Comparison of ENCODE assay signal across 10 cellular contexts in genomic region chr1:18217398-18218043, GRCh38.
A peak's percentile ranks its signal among the peaks of the same experiment; 100 is the strongest.
DNase-seq lines count a peak whose midpoint lies in the region; ATAC-seq and TF ChIP-seq lines count a peak whose summit lies in the region.
"Had no signal": no experiment of that assay in that cellular context is flagged by ENCODE, and none has a peak within 500 bp of the region (broad histone marks: within the 10 kb centered on the region; RNA-seq: fewer than 3 reads in every experiment).

No MANE protein-coding gene starts in this region.

- H3K27ac ChIP-seq in adrenal gland (no peak overlapping the region), neural progenitor cell (no peak overlapping the region)

- no peaks in the 10 kb centered on the region for H4K20me1 ChIP-seq in neural progenitor cell (ENCODE audit: low read depth)

- no peaks in the 10 kb centered on the region for H3K9me3 Mint-ChIP-seq in neural progenitor cell
- peaks cover 7% of the 10 kb centered on the region for H3K9me3 Mint-ChIP-seq in natural killer cell treated with Interleukin-12 subunit alpha and Interleukin-12 subunit beta and Interleukin-15 and Interleukin-18, amount 100 ng/mL, for 72 hours

- no peaks in the 10 kb centered on the region for H3K36me3 Mint-ChIP-seq in neural progenitor cell
- no peaks in the 10 kb centered on the region for H3K36me3 Mint-ChIP-seq in natural killer cell treated with Interleukin-12 subunit alpha and Interleukin-12 subunit beta and Interleukin-15 and Interleukin-18, amount 100 ng/mL, for 72 hours

- no peak overlapping the region for H3K27ac Mint-ChIP-seq in neural progenitor cell
- H3K27ac Mint-ChIP-seq in natural killer cell treated with Interleukin-12 subunit alpha and Interleukin-12 subunit beta and Interleukin-15 and Interleukin-18, amount 100 ng/mL, for 72 hours: no peak overlapping the region

- DNase-seq in SIG-M5 treated with dmso at 0.1 percent for 504 hours (lab: John Stamatoyannopoulos, UW; ENCODE audit: unreplicated experiment) (peak; percentile 7), SIG-M5 (lab: John Stamatoyannopoulos, UW) (no peak), HuH-7 (ENCODE audit: low spot score) (peak; percentile 39), adrenal gland (peak in 6 of 7 donors; percentile 23 to 67 (median 40)), neural progenitor cell (ENCODE audit: low spot score) (no peak), superior temporal gyrus (ENCODE audit: extremely low spot score) (no peak)
- no peak for DNase-seq in natural killer cell treated with Interleukin-12 subunit alpha and Interleukin-12 subunit beta and Interleukin-15 and Interleukin-18, amount 100 ng/mL, for 72 hours (ENCODE audit: low spot score)
- no peak for DNase-seq in stimulated activated CD4-positive, alpha-beta T cell treated with anti-CD3 and anti-CD28 coated beads, Interleukin-2, amount 100 ng/mL, for 48 hours
- DNase-seq: mesenchymal stem cell, NCI-H2081 treated with DMSO at 0.1 percent for 48 hours had no signal

- H3K4me3 Mint-ChIP-seq in neural progenitor cell: no peak overlapping the region
- no peak overlapping the region for H3K4me3 Mint-ChIP-seq in natural killer cell treated with Interleukin-12 subunit alpha and Interleukin-12 subunit beta and Interleukin-15 and Interleukin-18, amount 100 ng/mL, for 72 hours

- ATAC-seq in natural killer cell treated with Interleukin-12 subunit alpha and Interleukin-12 subunit beta and Interleukin-15 and Interleukin-18, amount 100 ng/mL, for 72 hours: no peak

- H3K36me3 ChIP-seq in adrenal gland (replicated peaks in 1 of 2) (no peaks in the 10 kb centered on the region), neural progenitor cell (no peaks in the 10 kb centered on the region)

- no peak overlapping the region for H3K4me2 ChIP-seq in neural progenitor cell

- H3K9ac ChIP-seq in neural progenitor cell: no peak overlapping the region

- H3K4me1 ChIP-seq in adrenal gland (replicated peaks in 1 of 2) (no peaks in the 10 kb centered on the region), neural progenitor cell (no peaks in the 10 kb centered on the region)

- H3K9me3 ChIP-seq in adrenal gland (replicated peaks in 1 of 3) (no peaks in the 10 kb centered on the region), neural progenitor cell (ENCODE audit: low read depth) (no peaks in the 10 kb centered on the region)

- no peaks in the 10 kb centered on the region for H3K27me3 ChIP-seq in adrenal gland
- no peaks in the 10 kb centered on the region for H3K27me3 ChIP-seq in neural progenitor cell

- H3K79me2 ChIP-seq in neural progenitor cell (ENCODE audit: low read depth): no peaks in the 10 kb centered on the region

- TF ChIP-seq POLR2A in adrenal gland (IDR thresholded peaks at IDR 0.05): no peak

- TF ChIP-seq CTCF in adrenal gland (IDR thresholded peaks at IDR 0.05): peak; percentile 7 to 44 (median 30)
- TF ChIP-seq CTCF in neural progenitor cell (IDR thresholded peaks at IDR 0.05): peak; percentile 47

- H3K4me3 ChIP-seq in adrenal gland (no peak overlapping the region), neural progenitor cell (no peak overlapping the region)

- H3K4me1 Mint-ChIP-seq in neural progenitor cell: no peaks in the 10 kb centered on the region
- H3K4me1 Mint-ChIP-seq in natural killer cell treated with Interleukin-12 subunit alpha and Interleukin-12 subunit beta and Interleukin-15 and Interleukin-18, amount 100 ng/mL, for 72 hours (ENCODE audit: low read depth in 2 of 2): no peaks in the 10 kb centered on the region

- no peaks in the 10 kb centered on the region for H3F3A ChIP-seq in neural progenitor cell (ENCODE audit: low read depth)

- WGBS in adrenal gland, 4 donors: 58 to 66% (median 62%) methylated on average over 3 to 4 of the region's 4 CpGs

- no peak overlapping the region for H2AFZ ChIP-seq in neural progenitor cell (replicated peaks)

- H3K27me3 Mint-ChIP-seq in neural progenitor cell (ENCODE audit: insufficient read depth, low read depth): peaks cover 24% of the 10 kb centered on the region
- peaks cover 25 to 41% of the 10 kb centered on the region in 2 donors for H3K27me3 Mint-ChIP-seq in natural killer cell treated with Interleukin-12 subunit alpha and Interleukin-12 subunit beta and Interleukin-15 and Interleukin-18, amount 100 ng/mL, for 72 hours

- intact Hi-C loops in adrenal gland (cut with DNase I): no loop called here

Comparison
In these comparisons a context has a peak if more than half of its experiments do, and no peak if none do; other contexts are left out.
1. DNase-seq: peak in SIG-M5 treated with dmso at 0.1 percent for 504 hours (single experiment), HuH-7 (single experiment) and adrenal gland (6 of 7); none in SIG-M5 (single experiment), neural progenitor cell (single experiment), natural killer cell treated with Interleukin-12 subunit alpha and Interleukin-12 subunit beta and Interleukin-15 and Interleukin-18, amount 100 ng/mL, for 72 hours (single experiment), stimulated activated CD4-positive, alpha-beta T cell treated with anti-CD3 and anti-CD28 coated beads, Interleukin-2, amount 100 ng/mL, for 48 hours (0 of 2) and superior temporal gyrus (single experiment).